In genomic region chr20:37471741-37472235, GRCh38 we compare ENCODE assay signal across 17 cellular contexts. TPM values are rescaled to one million over a fixed set of nuclear protein-coding genes. Genes with fewer than 3 reads are reported as not detected.
DNase-seq lines count a peak whose midpoint lies in the region; ATAC-seq, FAIRE-seq and TF ChIP-seq lines count a peak whose summit lies in the region.
"Had no signal": no experiment of that assay in that cellular context is flagged by ENCODE, and none has a peak within 500 bp of the region (broad histone marks: within the 10 kb centered on the region; RNA-seq: fewer than 3 reads in every experiment).

No MANE protein-coding gene starts in this region.

- H3K4me3 Mint-ChIP-seq in WTC11, result no peak overlapping the region
- H3K4me3 Mint-ChIP-seq: CD4-positive, alpha-beta memory T cell; HFFc6 had no signal

- no peaks in the 10 kb centered on the region for H3K4me1 Mint-ChIP-seq in WTC11
- H3K4me1 Mint-ChIP-seq: CD4-positive, alpha-beta memory T cell had no signal

- no peak for TF ChIP-seq CTCF in WTC11 (IDR thresholded peaks at IDR 0.05)

- no peaks in the 10 kb centered on the region for H3K27me3 Mint-ChIP-seq in WTC11 (ENCODE audit: low read depth)

- no peak for DNase-seq in HTR-8/SVneo (ENCODE audit: insufficient read length, low spot score)
- no peak for DNase-seq in WTC11 (ENCODE audit: low spot score)
- peak; percentile 91 for DNase-seq in islet precursor cell
- DNase-seq in NCI-H524 (lab: John Stamatoyannopoulos, UW), result no peak
- no peak for DNase-seq in glomerular visceral epithelial cell (ENCODE audit: extremely low spot score)
- DNase-seq in SHP77 treated with DMSO at 0.1 percent for 48 hours (lab: John Stamatoyannopoulos, UW), result no peak
- DNase-seq: BE2C; CD4-positive, alpha-beta memory T cell; COR-L47; DMS53; HCEC 1CT; HFFc6 had no signal

- CTCF ChIA-PET in WTC11 (lab: Charles Lee), result interaction anchor here (0.6 to 1.0 kb wide), 2 partner anchors 80 to 1009 kb away, joined by 3 read pairs; no protein-coding TSS in a partner anchor

- POLR2A ChIA-PET in WTC11 (lab: Charles Lee), result no interaction called here

- no peak for ATAC-seq in WTC11
- ATAC-seq: A549 had no signal

- H3K27ac Mint-ChIP-seq in WTC11, result 0 out of 2 replicates have a peak overlapping the region, but pooled peaks have one; percentile 7
- H3K27ac Mint-ChIP-seq: CD4-positive, alpha-beta memory T cell; HFFc6 had no signal

- FAIRE-seq in HTR-8/SVneo (lab: Jason Lieb, UNC), result peak; percentile 58
- FAIRE-seq: A549, D721Med, GM18507 had no signal

- peaks cover 7% of the 10 kb centered on the region; the same call in 1 of the 2 replicates for H3K9me3 Mint-ChIP-seq in WTC11

- no peaks in the 10 kb centered on the region for H3K36me3 Mint-ChIP-seq in WTC11
- H3K36me3 Mint-ChIP-seq: CD4-positive, alpha-beta memory T cell had no signal

TF ChIP-seq in WTC11, 78 proteins besides CTCF, POLR2A, EP300 and RAD21:
- TF ChIP-seq AFF4 (CRISPR knock-in tag; IDR thresholded peaks at IDR 0.05; ENCODE audit: borderline replicate concordance), result no peak
TF ChIP-seq in WTC11: peak in this region for 0.

RNA-seq across cellular contexts. Expression of gene NNAT, which starts 49.3 kb away (rescaled TPM):
- total RNA-seq in WTC11 (2021), result 59.8 to 90.0 TPM (median 61.1 TPM) in 3 replicates
- total RNA-seq: CD4-positive, alpha-beta memory T cell; H4; HFFc6; HT1080 had no signal

RNA-seq across cellular contexts. Expression of gene BLCAP, which starts 55.9 kb away (rescaled TPM):
- 53.5 to 85.6 TPM (median 54.4 TPM) in 3 replicates for total RNA-seq in WTC11 (2021)
